Comparison of ENCODE assay signal across 21 cellular contexts in the genomic region with DNA sequence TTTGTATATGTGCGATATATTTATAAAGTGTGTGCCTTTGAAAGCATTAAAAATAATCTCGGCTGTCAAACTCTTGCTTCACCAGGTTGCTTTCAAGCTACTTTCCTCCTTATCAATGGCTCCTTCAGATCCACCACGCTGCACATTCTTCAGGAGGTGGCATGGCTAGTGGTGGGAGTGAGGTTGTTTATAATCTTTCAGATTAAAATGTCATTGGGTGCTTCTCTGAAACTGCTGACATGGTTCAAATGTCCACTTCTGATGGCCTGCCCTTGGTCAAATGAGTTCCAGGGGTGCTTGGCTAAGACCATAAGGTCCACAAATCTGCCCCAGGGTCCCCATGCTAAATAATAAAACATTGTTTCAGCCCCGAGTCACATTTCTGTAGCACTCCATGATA.
"Had no signal": no experiment of that assay in that cellular context is flagged by ENCODE, and none has a peak within 500 bp of the region (broad histone marks: within the 10 kb centered on the region; RNA-seq: fewer than 3 reads in every experiment).

No MANE protein-coding gene starts in this region.

- H3K27me3 Mint-ChIP-seq: activated B cell treated with CpG ODN at 0.5 μM for 24 hours; activated CD4-positive, alpha-beta T cell treated with anti-CD3 and anti-CD28 coated beads for 36 hours; activated naive CD8-positive, alpha-beta T cell; activated T-cell treated with anti-CD3 and anti-CD28 coated beads, Interleukin-2, amount 50 U/mL, for 24 hours; activated T-helper 17 cell treated with anti-CD3 and anti-CD28 coated beads, Interleukin-2, amount 50 U/mL, for 72 hours; progenitor cell of endocrine pancreas; stimulated activated naive CD8-positive, alpha-beta T cell treated with anti-CD3 and anti-CD28 coated beads, Interleukin-15, Interleukin-2, amounts not matched to agents 100 ng/mL and 50 ng/mL, for 24 hours; T-helper 17 cell had no signal

- H3K4me1 Mint-ChIP-seq: activated T-helper 17 cell treated with anti-CD3 and anti-CD28 coated beads, Interleukin-2, amount 50 U/mL, for 72 hours had no signal

- ATAC-seq: activated CD4-positive, alpha-beta T cell treated with anti-CD3 and anti-CD28 coated beads for 36 hours; activated T-helper 17 cell treated with anti-CD3 and anti-CD28 coated beads, Interleukin-2, amount 50 U/mL, for 72 hours; lower lobe of right lung; naive thymus-derived CD4-positive, alpha-beta T cell; T-helper 17 cell had no signal

- H3K9me3 ChIP-seq: adrenal gland, ascending aorta, lower lobe of right lung, transverse colon, uterus had no signal

- H3K36me3 ChIP-seq: adrenal gland, ascending aorta, transverse colon, uterus had no signal

- FAIRE-seq: kidney had no signal

- H3K27ac ChIP-seq: ascending aorta, uterus had no signal

- H3K27ac Mint-ChIP-seq: activated B cell treated with CpG ODN at 0.5 μM for 24 hours; activated CD4-positive, alpha-beta T cell treated with anti-CD3 and anti-CD28 coated beads for 36 hours; activated naive CD8-positive, alpha-beta T cell; activated T-cell treated with anti-CD3 and anti-CD28 coated beads, Interleukin-2, amount 50 U/mL, for 24 hours; activated T-helper 17 cell treated with anti-CD3 and anti-CD28 coated beads, Interleukin-2, amount 50 U/mL, for 72 hours; naive thymus-derived CD4-positive, alpha-beta T cell; progenitor cell of endocrine pancreas; stimulated activated naive CD8-positive, alpha-beta T cell treated with anti-CD3 and anti-CD28 coated beads, Interleukin-15, Interleukin-2, amounts not matched to agents 100 ng/mL and 50 ng/mL, for 24 hours had no signal

- DNase-seq: activated B cell treated with CpG ODN at 0.5 μM for 24 hours; activated CD4-positive, alpha-beta T cell treated with anti-CD3 and anti-CD28 coated beads for 36 hours; activated CD4-positive, alpha-beta T cell treated with anti-CD3 and anti-CD28 coated beads, Interleukin-2, amount 50 U/mL, for 4 hours; activated CD8-positive, alpha-beta memory T cell treated with anti-CD3 and anti-CD28 coated beads for 24 hours; activated CD8-positive, alpha-beta memory T cell treated with anti-CD3 and anti-CD28 coated beads, Interleukin-2, amount 50 U/mL, for 4 hours; activated T-cell treated with anti-CD3 and anti-CD28 coated beads, Interleukin-2, amount 50 U/mL, for 24 hours; adrenal gland; kidney; lower lobe of right lung; naive thymus-derived CD4-positive, alpha-beta T cell; stimulated activated CD4-positive, alpha-beta T cell treated with anti-CD3 and anti-CD28 coated beads, Interleukin-12 subunit alpha, Interleukin-12 subunit beta, amount 100 ng/mL, for 4 hours; stimulated activated CD4-positive, alpha-beta T cell treated with anti-CD3 and anti-CD28 coated beads, Interleukin-1b, Interleukin-23, amount 100 ng/mL, for 48 hours; T-helper 17 cell; transverse colon; uterus had no signal

- H3K4me3 Mint-ChIP-seq: activated B cell treated with CpG ODN at 0.5 μM for 24 hours; activated CD4-positive, alpha-beta T cell treated with anti-CD3 and anti-CD28 coated beads for 36 hours; activated naive CD8-positive, alpha-beta T cell; activated T-cell treated with anti-CD3 and anti-CD28 coated beads, Interleukin-2, amount 50 U/mL, for 24 hours; activated T-helper 17 cell treated with anti-CD3 and anti-CD28 coated beads, Interleukin-2, amount 50 U/mL, for 72 hours; naive thymus-derived CD4-positive, alpha-beta T cell; stimulated activated naive CD8-positive, alpha-beta T cell treated with anti-CD3 and anti-CD28 coated beads, Interleukin-15, Interleukin-2, amounts not matched to agents 100 ng/mL and 50 ng/mL, for 24 hours; T-helper 17 cell had no signal

- H3K4me1 ChIP-seq: ascending aorta had no signal

- H3K9me3 Mint-ChIP-seq: activated B cell treated with CpG ODN at 0.5 μM for 24 hours; activated T-cell treated with anti-CD3 and anti-CD28 coated beads, Interleukin-2, amount 50 U/mL, for 24 hours; activated T-helper 17 cell treated with anti-CD3 and anti-CD28 coated beads, Interleukin-2, amount 50 U/mL, for 72 hours; stimulated activated naive CD8-positive, alpha-beta T cell treated with anti-CD3 and anti-CD28 coated beads, Interleukin-15, Interleukin-2, amounts not matched to agents 100 ng/mL and 50 ng/mL, for 24 hours had no signal

- H3K4me3 ChIP-seq: adrenal gland, ascending aorta, coronary artery, lower lobe of right lung, transverse colon, uterus had no signal

- H3K27me3 ChIP-seq: adrenal gland, ascending aorta, transverse colon, uterus had no signal
